Comparison of ENCODE assay signal across 34 cellular contexts in the genomic region with DNA sequence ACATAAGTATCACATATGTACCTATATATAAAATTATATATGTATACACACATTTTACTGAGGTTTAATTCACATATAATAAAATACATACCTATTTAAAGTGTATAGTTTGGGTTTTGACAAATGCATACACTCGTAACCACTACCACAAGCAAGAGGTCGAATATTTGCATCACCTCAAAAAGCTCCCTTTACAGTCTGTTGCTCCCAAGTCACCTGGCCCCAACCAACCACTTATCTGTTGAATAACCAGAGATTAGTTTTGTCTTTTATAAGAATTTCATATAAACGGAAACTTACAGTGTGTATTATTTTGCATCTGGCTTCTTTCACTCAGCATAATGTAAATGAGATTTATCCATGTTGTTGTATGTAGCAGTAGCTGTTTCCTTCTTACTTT.
"Had no signal": no experiment of that assay in that cellular context is flagged by ENCODE, and none has a peak within 500 bp of the region (broad histone marks: within the 10 kb centered on the region; RNA-seq: fewer than 3 reads in every experiment).

No MANE protein-coding gene starts in this region.

- H3K4me1 Mint-ChIP-seq: activated CD4-positive, alpha-beta memory T cell treated with anti-CD3 and anti-CD28 coated beads, Interleukin-2, amount 10 ng/mL, durations not matched to agents 7 days and 5 days; activated CD4-positive, alpha-beta T cell treated with anti-CD3 and anti-CD28 coated beads, Interleukin-2, amount 10 ng/mL, durations not matched to agents 24 days and 14 days; activated CD8-positive, alpha-beta memory T cell treated with anti-CD3 and anti-CD28 coated beads, Interleukin-2, amount 10 ng/mL, durations not matched to agents 7 days and 5 days; activated naive CD4-positive, alpha-beta T cell treated with anti-CD3 and anti-CD28 coated beads, Interleukin-2, amount 10 ng/mL, durations not matched to agents 7 days and 5 days; activated naive CD4-positive, alpha-beta T cell treated with anti-CD3 and anti-CD28 coated beads, Interleukin-2, amount 50 U/mL, for 24 hours; activated naive CD8-positive, alpha-beta T cell treated with anti-CD3 and anti-CD28 coated beads, Interleukin-2, amount 10 ng/mL, durations not matched to agents 7 days and 5 days; brain had no signal

- H3K4me3 ChIP-seq: ascending aorta, cardiac muscle cell had no signal

- H3K27me3 Mint-ChIP-seq: activated B cell treated with CpG ODN at 0.5 μM for 24 hours; activated CD4-positive, alpha-beta memory T cell treated with anti-CD3 and anti-CD28 coated beads, Interleukin-2, amount 10 ng/mL, durations not matched to agents 7 days and 5 days; activated CD4-positive, alpha-beta T cell treated with anti-CD3 and anti-CD28 coated beads, Interleukin-2, amount 10 ng/mL, durations not matched to agents 24 days and 14 days; activated CD8-positive, alpha-beta memory T cell treated with anti-CD3 and anti-CD28 coated beads, Interleukin-2, amount 10 ng/mL, durations not matched to agents 7 days and 5 days; activated naive CD4-positive, alpha-beta T cell treated with anti-CD3 and anti-CD28 coated beads, Interleukin-2, amount 10 ng/mL, durations not matched to agents 7 days and 5 days; activated naive CD4-positive, alpha-beta T cell treated with anti-CD3 and anti-CD28 coated beads, Interleukin-2, amount 50 U/mL, for 24 hours; activated naive CD8-positive, alpha-beta T cell; activated naive CD8-positive, alpha-beta T cell treated with anti-CD3 and anti-CD28 coated beads, Interleukin-2, amount 10 ng/mL, durations not matched to agents 7 days and 5 days; activated naive CD8-positive, alpha-beta T cell treated with anti-CD3 and anti-CD28 coated beads, Interleukin-2, amount 50 U/mL, for 24 hours; activated T-cell treated with anti-CD3 and anti-CD28 coated beads, Interleukin-2, amount 50 U/mL, for 24 hours; brain had no signal

- H3K27ac ChIP-seq: ascending aorta, cardiac muscle cell, VCaP had no signal

- H3K27ac Mint-ChIP-seq: activated B cell treated with CpG ODN at 0.5 μM for 24 hours; activated CD4-positive, alpha-beta memory T cell treated with anti-CD3 and anti-CD28 coated beads, Interleukin-2, amount 10 ng/mL, durations not matched to agents 7 days and 5 days; activated CD4-positive, alpha-beta T cell treated with anti-CD3 and anti-CD28 coated beads, Interleukin-2, amount 10 ng/mL, durations not matched to agents 24 days and 14 days; activated CD8-positive, alpha-beta memory T cell treated with anti-CD3 and anti-CD28 coated beads, Interleukin-2, amount 10 ng/mL, durations not matched to agents 7 days and 5 days; activated CD8-positive, alpha-beta T cell treated with anti-CD3 and anti-CD28 coated beads, Interleukin-2, amount 10 ng/mL, durations not matched to agents 7 days and 5 days; activated naive CD4-positive, alpha-beta T cell treated with anti-CD3 and anti-CD28 coated beads, Interleukin-2, amount 10 ng/mL, durations not matched to agents 7 days and 5 days; activated naive CD4-positive, alpha-beta T cell treated with anti-CD3 and anti-CD28 coated beads, Interleukin-2, amount 50 U/mL, for 24 hours; activated naive CD8-positive, alpha-beta T cell; activated naive CD8-positive, alpha-beta T cell treated with anti-CD3 and anti-CD28 coated beads, Interleukin-2, amount 10 ng/mL, durations not matched to agents 7 days and 5 days; activated naive CD8-positive, alpha-beta T cell treated with anti-CD3 and anti-CD28 coated beads, Interleukin-2, amount 50 U/mL, for 24 hours; activated T-cell treated with anti-CD3 and anti-CD28 coated beads, Interleukin-2, amount 50 U/mL, for 24 hours; activated T-helper 2 cell treated with anti-CD3 and anti-CD28 coated beads, Interferon-gamma antibody, Interleukin-2, Interleukin-4, amounts not matched to agents 10 μg/mL and 5 μg/mL and 100 μg/mL, durations not matched to agents 14 hours and 24 hours and 36 hours; brain; T-helper 1 cell treated with Interleukin-12 subunit alpha and Interleukin-12 subunit beta and Interleukin-4 antibody, amounts not matched to agents 30 μg/mL and 1 μg/mL, for 36 hours; T-helper 2 cell treated with Interferon-gamma antibody and Interleukin-4, amounts not matched to agents 5 μg/mL and 100 μg/mL, for 36 hours had no signal

- H3K4me1 ChIP-seq: ascending aorta had no signal

- H3K36me3 Mint-ChIP-seq: activated CD8-positive, alpha-beta memory T cell treated with anti-CD3 and anti-CD28 coated beads, Interleukin-2, amount 10 ng/mL, durations not matched to agents 7 days and 5 days; activated naive CD4-positive, alpha-beta T cell treated with anti-CD3 and anti-CD28 coated beads, Interleukin-2, amount 10 ng/mL, durations not matched to agents 7 days and 5 days; activated naive CD4-positive, alpha-beta T cell treated with anti-CD3 and anti-CD28 coated beads, Interleukin-2, amount 50 U/mL, for 24 hours; activated naive CD8-positive, alpha-beta T cell; activated naive CD8-positive, alpha-beta T cell treated with anti-CD3 and anti-CD28 coated beads, Interleukin-2, amount 10 ng/mL, durations not matched to agents 7 days and 5 days; brain had no signal

- H3K27me3 ChIP-seq: ascending aorta, cardiac muscle cell had no signal

- DNase-seq: activated B cell treated with CpG ODN at 0.5 μM for 24 hours; activated CD4-positive, alpha-beta memory T cell treated with anti-CD3 and anti-CD28 coated beads, Interleukin-2, amount 10 ng/mL, durations not matched to agents 7 days and 5 days; activated CD4-positive, alpha-beta T cell treated with anti-CD3 and anti-CD28 coated beads for 4 hours; activated CD4-positive, alpha-beta T cell treated with anti-CD3 and anti-CD28 coated beads, Interleukin-2, amount 10 ng/mL, durations not matched to agents 24 days and 14 days; activated CD4-positive, alpha-beta T cell treated with anti-CD3 and anti-CD28 coated beads, Interleukin-2, amount 50 U/mL, for 1 hour; activated CD4-positive, alpha-beta T cell treated with anti-CD3 and anti-CD28 coated beads, Interleukin-2, amount 50 U/mL, for 48 hours; activated CD4-positive, CD25-positive, alpha-beta regulatory T cell treated with anti-CD3 and anti-CD28 coated beads, Interleukin-2, amount 50 U/mL, for 72 hours; activated CD8-positive, alpha-beta memory T cell treated with anti-CD3 and anti-CD28 coated beads for 24 hours; activated CD8-positive, alpha-beta memory T cell treated with anti-CD3 and anti-CD28 coated beads, Interleukin-2, amount 10 ng/mL, durations not matched to agents 7 days and 5 days; activated CD8-positive, alpha-beta memory T cell treated with anti-CD3 and anti-CD28 coated beads, Interleukin-2, amount 50 U/mL, for 48 hours; activated CD8-positive, alpha-beta T cell treated with anti-CD3 and anti-CD28 coated beads, Interleukin-2, amount 10 ng/mL, durations not matched to agents 7 days and 5 days; activated effector memory CD4-positive, alpha-beta T cell treated with Interleukin-2 at 50 U/mL for 16 hours; activated gamma-delta T cell; activated naive CD4-positive, alpha-beta T cell treated with anti-CD3 and anti-CD28 coated beads, Interleukin-2, amount 10 ng/mL, durations not matched to agents 7 days and 5 days; activated naive CD4-positive, alpha-beta T cell treated with Interleukin-2 at 50 U/mL for 16 hours; activated naive CD8-positive, alpha-beta T cell treated with anti-CD3 and anti-CD28 coated beads, Interleukin-2, amount 10 ng/mL, durations not matched to agents 7 days and 5 days; activated naive CD8-positive, alpha-beta T cell treated with anti-CD3 and anti-CD28 coated beads, Interleukin-2, amount 50 U/mL, for 24 hours; activated T-cell treated with anti-CD3 and anti-CD28 coated beads, Interleukin-2, amount 50 U/mL, for 24 hours; activated T-cell treated with anti-CD3 and anti-CD28 coated beads, Interleukin-2, amount 50 U/mL, for 48 hours; amygdala; anterior cingulate cortex; caudate nucleus; T-helper 1 cell; T-helper 2 cell; T-helper 9 cell had no signal

- H3K36me3 ChIP-seq: ascending aorta, cardiac muscle cell had no signal

- H3K9me3 Mint-ChIP-seq: activated CD4-positive, alpha-beta memory T cell treated with anti-CD3 and anti-CD28 coated beads, Interleukin-2, amount 10 ng/mL, durations not matched to agents 7 days and 5 days; activated CD4-positive, alpha-beta T cell treated with anti-CD3 and anti-CD28 coated beads, Interleukin-2, amount 10 ng/mL, durations not matched to agents 24 days and 14 days; activated naive CD4-positive, alpha-beta T cell treated with anti-CD3 and anti-CD28 coated beads, Interleukin-2, amount 10 ng/mL, durations not matched to agents 7 days and 5 days; activated naive CD8-positive, alpha-beta T cell treated with anti-CD3 and anti-CD28 coated beads, Interleukin-2, amount 10 ng/mL, durations not matched to agents 7 days and 5 days; T-helper 1 cell treated with Interleukin-12 subunit alpha and Interleukin-12 subunit beta and Interleukin-4 antibody, amounts not matched to agents 30 μg/mL and 1 μg/mL, for 36 hours; T-helper 2 cell treated with Interferon-gamma antibody and Interleukin-4, amounts not matched to agents 5 μg/mL and 100 μg/mL, for 36 hours had no signal

- ATAC-seq: activated CD8-positive, alpha-beta memory T cell treated with anti-CD3 and anti-CD28 coated beads, Interleukin-2, amount 10 ng/mL, durations not matched to agents 7 days and 5 days; activated CD8-positive, alpha-beta T cell treated with anti-CD3 and anti-CD28 coated beads, Interleukin-2, amount 10 ng/mL, durations not matched to agents 7 days and 5 days; activated naive CD8-positive, alpha-beta T cell treated with anti-CD3 and anti-CD28 coated beads, Interleukin-2, amount 50 U/mL, for 24 hours had no signal

- H3K4me3 Mint-ChIP-seq: activated B cell treated with CpG ODN at 0.5 μM for 24 hours; activated CD4-positive, alpha-beta memory T cell treated with anti-CD3 and anti-CD28 coated beads, Interleukin-2, amount 10 ng/mL, durations not matched to agents 7 days and 5 days; activated CD4-positive, alpha-beta T cell treated with anti-CD3 and anti-CD28 coated beads, Interleukin-2, amount 10 ng/mL, durations not matched to agents 24 days and 14 days; activated CD8-positive, alpha-beta memory T cell treated with anti-CD3 and anti-CD28 coated beads, Interleukin-2, amount 10 ng/mL, durations not matched to agents 7 days and 5 days; activated CD8-positive, alpha-beta T cell treated with anti-CD3 and anti-CD28 coated beads, Interleukin-2, amount 10 ng/mL, durations not matched to agents 7 days and 5 days; activated naive CD4-positive, alpha-beta T cell treated with anti-CD3 and anti-CD28 coated beads, Interleukin-2, amount 10 ng/mL, durations not matched to agents 7 days and 5 days; activated naive CD4-positive, alpha-beta T cell treated with anti-CD3 and anti-CD28 coated beads, Interleukin-2, amount 50 U/mL, for 24 hours; activated naive CD8-positive, alpha-beta T cell; activated naive CD8-positive, alpha-beta T cell treated with anti-CD3 and anti-CD28 coated beads, Interleukin-2, amount 10 ng/mL, durations not matched to agents 7 days and 5 days; activated naive CD8-positive, alpha-beta T cell treated with anti-CD3 and anti-CD28 coated beads, Interleukin-2, amount 50 U/mL, for 24 hours; activated T-cell treated with anti-CD3 and anti-CD28 coated beads, Interleukin-2, amount 50 U/mL, for 24 hours; brain; T-helper 1 cell treated with Interleukin-12 subunit alpha and Interleukin-12 subunit beta and Interleukin-4 antibody, amounts not matched to agents 30 μg/mL and 1 μg/mL, for 36 hours; T-helper 2 cell treated with Interferon-gamma antibody and Interleukin-4, amounts not matched to agents 5 μg/mL and 100 μg/mL, for 36 hours had no signal
